ENCODE assay signal across 9 cellular contexts in genomic region chr1:63381741-63382140, GRCh38. TPM values are rescaled to one million over a fixed set of nuclear protein-coding genes. Genes with fewer than 3 reads are reported as not detected.
"Had no signal": no experiment of that assay in that cellular context is flagged by ENCODE, and none has a peak within 500 bp of the region (broad histone marks: within the 10 kb centered on the region; RNA-seq: fewer than 3 reads in every experiment).

No MANE protein-coding gene starts in this region.

- FAIRE-seq: K562 had no signal

- H3K9ac ChIP-seq: GM23248 had no signal

- H3K4me3 ChIP-seq: GM23248, HAP-1, K562 had no signal

- ATAC-seq: HCT116, K562 had no signal

- H3K27ac ChIP-seq: GM23248 had no signal

- H2AFZ ChIP-seq: GM23248 had no signal

- DNase-seq: GM23248, GOT3, H7, IMR-90, KG1 had no signal

RNA-seq across cellular contexts. Expression of gene FOXD3, which starts 59.4 kb away (rescaled TPM):
- total RNA-seq: GM23248, HT-29, IMR-90 had no signal
- polyA plus RNA-seq: GM23248, IMR-90 had no signal
